ENCODE assay signal across 20 cellular contexts in the genomic region with DNA sequence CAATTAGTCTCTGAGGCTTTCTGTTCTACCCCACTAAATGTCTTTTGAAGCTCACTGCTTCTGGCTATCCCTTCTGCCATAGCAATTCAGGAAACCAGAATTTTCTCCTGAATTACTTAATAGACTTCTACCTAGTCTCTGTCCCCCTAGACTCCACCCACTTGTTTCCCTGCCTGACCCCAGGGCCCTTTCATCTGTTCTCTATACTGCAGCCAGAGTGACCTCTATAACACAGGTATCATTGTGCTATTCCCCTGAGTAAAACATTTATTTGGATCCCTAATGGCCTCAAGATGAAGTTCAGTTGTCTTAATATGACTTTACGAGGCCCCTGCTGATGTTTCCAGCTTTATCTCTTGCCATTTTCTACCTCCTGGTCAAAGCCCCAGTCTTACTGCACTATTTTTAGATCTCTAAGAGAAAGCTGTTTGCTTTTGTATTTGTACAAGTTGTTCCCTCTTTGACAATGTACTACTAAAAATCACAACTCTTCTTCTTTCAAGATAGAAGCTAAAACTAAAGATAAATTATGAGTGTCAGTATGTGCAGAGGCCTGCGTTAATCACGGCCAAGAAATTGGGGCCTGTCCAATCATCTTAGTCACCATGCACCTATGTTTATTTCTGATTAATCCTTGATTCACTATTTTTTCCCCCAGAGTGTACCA. TPM values are rescaled to one million over a fixed set of nuclear protein-coding genes. Genes with fewer than 3 reads are reported as not detected.
DNase-seq lines count a peak whose midpoint lies in the region; ATAC-seq, FAIRE-seq and TF ChIP-seq lines count a peak whose summit lies in the region.
"Had no signal": no experiment of that assay in that cellular context is flagged by ENCODE, and none has a peak within 500 bp of the region (broad histone marks: within the 10 kb centered on the region; RNA-seq: fewer than 3 reads in every experiment).

No MANE protein-coding gene starts in this region.

- H3K4me1 ChIP-seq in right atrium auricular region (peaks cover 0 to 11% of the 10 kb centered on the region in 2 donors), endocrine pancreas (ENCODE audit: control insufficient read depth, insufficient read depth, low read length) (peaks cover 13% of the 10 kb centered on the region), keratinocyte (ENCODE audit: control insufficient read depth, extremely low read depth, insufficient read depth, low read length) (peaks cover 12% of the 10 kb centered on the region), small intestine (ENCODE audit: control insufficient read depth in 2 of 2, insufficient read depth in 1 of 2, low read depth in 1 of 2, low read length in 1 of 2) (peaks cover 0 to 7% of the 10 kb centered on the region in 2 donors), A673 (ENCODE audit: insufficient read depth, low read length, poor library complexity, severe bottlenecking) (no peaks in the 10 kb centered on the region)

- no TSS peak for BruUV-seq in A673 (replicated peaks; lab: Mats Ljungman, UMichigan)

- FAIRE-seq in keratinocyte (lab: Jason Lieb, UNC) (no peak), small intestine (lab: Jason Lieb, UNC) (no peak)
- FAIRE-seq: A204.1 had no signal

- intact Hi-C loops in Right ventricle myocardium inferior (cut with DNase I) (no loop called here), A673 (cut with micrococcal nuclease; ENCODE audit: unreplicated experiment) (no loop called here)

- no peak for DNase-seq in Right ventricle myocardium inferior (ENCODE audit: missing footprints)
- no peak for DNase-seq in right atrium auricular region (ENCODE audit: low spot score)
- DNase-seq in keratinocyte (ENCODE audit: low read depth, low spot score) = no peak
- no peak for DNase-seq in small intestine
- no peak for DNase-seq in activated naive CD4-positive, alpha-beta T cell treated with anti-CD3 and anti-CD28 coated beads, Interleukin-2, amount 50 U/mL, for 72 hours (ENCODE audit: low spot score in 2 of 2)
- DNase-seq in 8988T = no peak
- DNase-seq in A673 (ENCODE audit: low spot score) = no peak
- DNase-seq: activated CD8-positive, alpha-beta T cell treated with anti-CD3 and anti-CD28 coated beads for 36 hours; amniotic stem cell; CD4-positive, alpha-beta T cell; EL; MM.1S; NCI-H1930; NCI-H510A; OCI-M1; retina had no signal

- CTCF ChIA-PET in A673 (lab: Charles Lee) = no interaction called here

- no peaks in the 10 kb centered on the region for H4K20me1 ChIP-seq in keratinocyte (ENCODE audit: control insufficient read depth, extremely low read depth, insufficient read depth, low read length)

- H3K36me3 ChIP-seq in right atrium auricular region (no peaks in the 10 kb centered on the region), endocrine pancreas (ENCODE audit: control insufficient read depth, insufficient read depth, low read length) (no peaks in the 10 kb centered on the region), keratinocyte (ENCODE audit: control insufficient read depth in 2 of 2, extremely low read depth in 1 of 2, insufficient read depth in 2 of 2, low read length in 2 of 2) (no peaks in the 10 kb centered on the region), small intestine (ENCODE audit: control insufficient read depth in 2 of 2, insufficient read depth in 2 of 2, low read length in 2 of 2) (no peaks in the 10 kb centered on the region), A673 (ENCODE audit: insufficient read depth, low read length, poor library complexity, severe bottlenecking) (no peaks in the 10 kb centered on the region)

- H3K27ac Mint-ChIP-seq in activated naive CD4-positive, alpha-beta T cell treated with anti-CD3 and anti-CD28 coated beads, Interleukin-2, amount 50 U/mL, for 72 hours = no peak overlapping the region
- H3K27ac Mint-ChIP-seq: activated CD8-positive, alpha-beta T cell treated with anti-CD3 and anti-CD28 coated beads for 36 hours; CD4-positive, alpha-beta T cell; dendritic cell treated with granulocyte-macrophage colony-stimulating factor and Interleukin-4, amounts not matched to agents 40 ng/mL and 50 ng/mL, for 4 days; nephron had no signal

- peak; percentile 48 for ATAC-seq in Right ventricle myocardium inferior
- ATAC-seq in activated naive CD4-positive, alpha-beta T cell treated with anti-CD3 and anti-CD28 coated beads, Interleukin-2, amount 50 U/mL, for 72 hours = no peak
- ATAC-seq: activated CD8-positive, alpha-beta T cell treated with anti-CD3 and anti-CD28 coated beads for 36 hours had no signal

- no peak overlapping the region for H2AFZ ChIP-seq in keratinocyte (ENCODE audit: control insufficient read depth, low read length)

- 81 to 92% (median 92%) methylated on average over 3 of the region's 3 CpGs for WGBS in small intestine, 3 donors

- H3K9me3 Mint-ChIP-seq in activated naive CD4-positive, alpha-beta T cell treated with anti-CD3 and anti-CD28 coated beads, Interleukin-2, amount 50 U/mL, for 72 hours = no peaks in the 10 kb centered on the region
- H3K9me3 Mint-ChIP-seq: activated CD8-positive, alpha-beta T cell treated with anti-CD3 and anti-CD28 coated beads for 36 hours; CD4-positive, alpha-beta T cell; dendritic cell treated with granulocyte-macrophage colony-stimulating factor and Interleukin-4, amounts not matched to agents 40 ng/mL and 50 ng/mL, for 4 days; nephron had no signal

- H3K4me2 ChIP-seq in keratinocyte (ENCODE audit: control insufficient read depth, extremely low read depth, insufficient read depth, low read depth, low read length) = peak overlapping the region; percentile 30

- POLR2A ChIA-PET in A673 (lab: Charles Lee; ENCODE audit: low non-redundant PET) = no interaction called here

- no peaks in the 10 kb centered on the region for H3K27me3 ChIP-seq in right atrium auricular region
- H3K27me3 ChIP-seq in endocrine pancreas (ENCODE audit: control insufficient read depth, insufficient read depth, low read length) = no peaks in the 10 kb centered on the region
- H3K27me3 ChIP-seq in keratinocyte (ENCODE audit: control insufficient read depth, extremely low read depth, insufficient read depth, low read length) = no peaks in the 10 kb centered on the region
- no peaks in the 10 kb centered on the region for H3K27me3 ChIP-seq in small intestine (ENCODE audit: control insufficient read depth in 2 of 2, insufficient read depth in 2 of 2, low read length in 2 of 2)
- no peaks in the 10 kb centered on the region for H3K27me3 ChIP-seq in A673 (replicated peaks; ENCODE audit: insufficient read depth, low read depth, low read length, poor library complexity)

- H3K4me3 ChIP-seq in right atrium auricular region (no peak overlapping the region), endocrine pancreas (ENCODE audit: control insufficient read depth, insufficient read depth, low read length) (no peak overlapping the region), keratinocyte (ENCODE audit: control insufficient read depth in 2 of 3, extremely low read depth in 1 of 3, insufficient read depth in 2 of 3, low read depth in 1 of 3, low read length in 3 of 3) (no peak overlapping the region), small intestine (ENCODE audit: low read depth in 1 of 2, low read length in 2 of 2) (no peak overlapping the region), A673 (ENCODE audit: low read depth, low read length, poor library complexity, severe bottlenecking) (no peak overlapping the region)

- no peak for TF ChIP-seq CTCF in right atrium auricular region (IDR thresholded peaks at IDR 0.05)
- no peak for TF ChIP-seq CTCF in keratinocyte (optimal IDR thresholded peaks at IDR 0.05 in 1 of 3, IDR thresholded peaks at IDR 0.05 in 1 of 3, conservative IDR thresholded peaks at IDR 0.05 in 1 of 3; ENCODE audit: extremely low read depth in 1 of 3, insufficient read depth in 2 of 3, low read length in 3 of 3)
- no peak for TF ChIP-seq CTCF in A673 (conservative IDR thresholded peaks at IDR 0.05; ENCODE audit: low read depth, low read length)

- H3K9me1 ChIP-seq in keratinocyte (ENCODE audit: control insufficient read depth, extremely low read depth, insufficient read depth, low read length) = no peaks in the 10 kb centered on the region

- no peaks in the 10 kb centered on the region for H3K36me3 Mint-ChIP-seq in activated naive CD4-positive, alpha-beta T cell treated with anti-CD3 and anti-CD28 coated beads, Interleukin-2, amount 50 U/mL, for 72 hours

- dilution Hi-C loops in keratinocyte (cut with MboI; ENCODE audit: extremely low pct_ligation_motif_present, low sequenced_read_pairs) = no loop called here

- H3K9ac ChIP-seq in endocrine pancreas (ENCODE audit: control insufficient read depth, insufficient read depth, low read length) (peak overlapping the region; percentile 54), keratinocyte (ENCODE audit: control insufficient read depth, extremely low read depth, insufficient read depth, low read length) (no peak overlapping the region)

- no peaks in the 10 kb centered on the region for H3K9me3 ChIP-seq in right atrium auricular region
- no peaks in the 10 kb centered on the region for H3K9me3 ChIP-seq in endocrine pancreas (ENCODE audit: control insufficient read depth, low read length)
- H3K9me3 ChIP-seq in keratinocyte (ENCODE audit: control insufficient read depth, low read depth, low read length) = no peaks in the 10 kb centered on the region
- H3K9me3 ChIP-seq in small intestine (ENCODE audit: control insufficient read depth, low read depth) = no peaks in the 10 kb centered on the region
- H3K9me3 ChIP-seq in A673 (ENCODE audit: low read depth, low read length, poor library complexity, severe bottlenecking) = no peaks in the 10 kb centered on the region

- no peaks in the 10 kb centered on the region for H3K79me2 ChIP-seq in keratinocyte (ENCODE audit: control insufficient read depth, insufficient read depth, low read length)

- H3K27ac ChIP-seq in right atrium auricular region (peak overlapping the region in 1 of 2 donors; percentile 30), keratinocyte (ENCODE audit: control insufficient read depth, insufficient read depth, low read length) (no peak overlapping the region), small intestine (ENCODE audit: low read depth in 1 of 2, low read length in 1 of 2) (no peak overlapping the region), A673 (ENCODE audit: low read depth, low read length, poor library complexity, severe bottlenecking) (no peak overlapping the region)

RNA-seq across cellular contexts. Expression of a gene that starts 54.5 kb away (rescaled TPM):
- total RNA-seq in Right ventricle myocardium inferior (335 TPM), right atrium auricular region (100 to 1,000 TPM; 200 to 342 TPM), A673 (2021) (20.2 and 23.7 TPM in 2 replicates)
- polyA plus RNA-seq in keratinocyte (21.1 to 32.8 TPM (median 30.0 TPM) in 3 replicates), small intestine (100 to 1,000 TPM; 216 to 240 (median 238) TPM)
- 32.4 TPM for polyA plus RNA-seq in keratinocyte (2011; ENCODE audit: low read depth)
- 11.2 and 16.6 TPM in 2 replicates for polyA plus RNA-seq in keratinocyte (2011; cell fraction: cytosol; rRNA removed)
- 23.9 and 33.4 TPM in 2 replicates for polyA plus RNA-seq in keratinocyte (2011; cell fraction: nucleus; rRNA removed)
- polyA plus RNA-seq in keratinocyte (2012; ENCODE audit: low replicate concordance) = 35.0 and 37.8 TPM in 2 replicates
- polyA minus RNA-seq in keratinocyte = 8.4 to 29.2 TPM (median 15.0 TPM) in 3 replicates
- 22.6 TPM for polyA minus RNA-seq in keratinocyte (2011; cell fraction: cytosol; rRNA and poly(A)+ RNA removed)
- 18.6 and 28.9 TPM in 2 replicates for polyA minus RNA-seq in keratinocyte (2011; cell fraction: nucleus; rRNA and poly(A)+ RNA removed)
- 10 to 100 TPM in 1 of 2 donors, 1 to 10 TPM in 1; 3.5 to 13.5 TPM for total RNA-seq in activated naive CD4-positive, alpha-beta T cell treated with anti-CD3 and anti-CD28 coated beads, Interleukin-2, amount 50 U/mL, for 72 hours
